In the genomic region with DNA sequence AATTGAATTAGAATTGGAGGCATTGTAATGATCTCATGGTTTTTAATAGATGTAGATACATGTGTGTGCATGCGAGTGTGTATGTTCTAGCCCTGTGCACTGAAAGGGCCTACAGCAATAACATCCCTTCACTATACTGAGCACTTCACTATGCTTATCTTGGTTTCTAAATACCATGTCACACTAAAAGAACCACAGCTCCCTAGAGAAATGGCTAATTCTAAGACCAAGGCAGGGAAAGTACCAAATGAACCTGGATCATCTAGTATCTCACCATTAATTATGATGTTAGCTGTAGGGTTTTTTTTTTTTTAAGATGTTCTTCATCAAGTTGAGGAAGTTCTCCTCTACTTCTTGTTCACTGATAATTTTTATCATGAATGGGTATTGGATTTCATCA, we compare ENCODE assay signal across 1 cellular context.
TF ChIP-seq lines count a peak whose summit lies in the region.

No MANE protein-coding gene starts in this region.

TF ChIP-seq in SK-N-SH, 30 proteins besides CTCF, POLR2A, EP300 and RAD21 (continued from another document):
- no peak for TF ChIP-seq FOXJ3 (CRISPR knock-in tag; IDR thresholded peaks at IDR 0.05)
- no peak for TF ChIP-seq FOXM1 (IDR thresholded peaks at IDR 0.05; ENCODE audit: low read depth)
- TF ChIP-seq GABPA (IDR thresholded peaks at IDR 0.05; ENCODE audit: low read depth) = no peak
- TF ChIP-seq JUND (IDR thresholded peaks at IDR 0.05) = no peak
- no peak for TF ChIP-seq RXRA (IDR thresholded peaks at IDR 0.05; ENCODE audit: borderline replicate concordance, low read depth)
- TF ChIP-seq, protein P1, sequence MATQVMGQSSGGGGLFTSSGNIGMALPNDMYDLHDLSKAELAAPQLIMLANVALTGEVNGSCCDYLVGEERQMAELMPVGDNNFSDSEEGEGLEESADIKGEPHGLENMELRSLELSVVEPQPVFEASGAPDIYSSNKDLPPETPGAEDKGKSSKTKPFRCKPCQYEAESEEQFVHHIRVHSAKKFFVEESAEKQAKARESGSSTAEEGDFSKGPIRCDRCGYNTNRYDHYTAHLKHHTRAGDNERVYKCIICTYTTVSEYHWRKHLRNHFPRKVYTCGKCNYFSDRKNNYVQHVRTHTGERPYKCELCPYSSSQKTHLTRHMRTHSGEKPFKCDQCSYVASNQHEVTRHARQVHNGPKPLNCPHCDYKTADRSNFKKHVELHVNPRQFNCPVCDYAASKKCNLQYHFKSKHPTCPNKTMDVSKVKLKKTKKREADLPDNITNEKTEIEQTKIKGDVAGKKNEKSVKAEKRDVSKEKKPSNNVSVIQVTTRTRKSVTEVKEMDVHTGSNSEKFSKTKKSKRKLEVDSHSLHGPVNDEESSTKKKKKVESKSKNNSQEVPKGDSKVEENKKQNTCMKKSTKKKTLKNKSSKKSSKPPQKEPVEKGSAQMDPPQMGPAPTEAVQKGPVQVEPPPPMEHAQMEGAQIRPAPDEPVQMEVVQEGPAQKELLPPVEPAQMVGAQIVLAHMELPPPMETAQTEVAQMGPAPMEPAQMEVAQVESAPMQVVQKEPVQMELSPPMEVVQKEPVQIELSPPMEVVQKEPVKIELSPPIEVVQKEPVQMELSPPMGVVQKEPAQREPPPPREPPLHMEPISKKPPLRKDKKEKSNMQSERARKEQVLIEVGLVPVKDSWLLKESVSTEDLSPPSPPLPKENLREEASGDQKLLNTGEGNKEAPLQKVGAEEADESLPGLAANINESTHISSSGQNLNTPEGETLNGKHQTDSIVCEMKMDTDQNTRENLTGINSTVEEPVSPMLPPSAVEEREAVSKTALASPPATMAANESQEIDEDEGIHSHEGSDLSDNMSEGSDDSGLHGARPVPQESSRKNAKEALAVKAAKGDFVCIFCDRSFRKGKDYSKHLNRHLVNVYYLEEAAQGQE (IDR thresholded peaks at IDR 0.05; ENCODE audit: low read depth, low read length) = no peak
- TF ChIP-seq MAX (IDR thresholded peaks at IDR 0.05; ENCODE audit: low read depth) = no peak
- TF ChIP-seq, protein P2, sequence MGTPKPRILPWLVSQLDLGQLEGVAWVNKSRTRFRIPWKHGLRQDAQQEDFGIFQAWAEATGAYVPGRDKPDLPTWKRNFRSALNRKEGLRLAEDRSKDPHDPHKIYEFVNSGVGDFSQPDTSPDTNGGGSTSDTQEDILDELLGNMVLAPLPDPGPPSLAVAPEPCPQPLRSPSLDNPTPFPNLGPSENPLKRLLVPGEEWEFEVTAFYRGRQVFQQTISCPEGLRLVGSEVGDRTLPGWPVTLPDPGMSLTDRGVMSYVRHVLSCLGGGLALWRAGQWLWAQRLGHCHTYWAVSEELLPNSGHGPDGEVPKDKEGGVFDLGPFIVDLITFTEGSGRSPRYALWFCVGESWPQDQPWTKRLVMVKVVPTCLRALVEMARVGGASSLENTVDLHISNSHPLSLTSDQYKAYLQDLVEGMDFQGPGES (IDR thresholded peaks at IDR 0.05; ENCODE audit: low read depth, low read length) = no peak
- TF ChIP-seq, protein P3, sequence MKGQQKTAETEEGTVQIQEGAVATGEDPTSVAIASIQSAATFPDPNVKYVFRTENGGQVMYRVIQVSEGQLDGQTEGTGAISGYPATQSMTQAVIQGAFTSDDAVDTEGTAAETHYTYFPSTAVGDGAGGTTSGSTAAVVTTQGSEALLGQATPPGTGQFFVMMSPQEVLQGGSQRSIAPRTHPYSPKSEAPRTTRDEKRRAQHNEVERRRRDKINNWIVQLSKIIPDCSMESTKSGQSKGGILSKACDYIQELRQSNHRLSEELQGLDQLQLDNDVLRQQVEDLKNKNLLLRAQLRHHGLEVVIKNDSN (IDR thresholded peaks at IDR 0.05; ENCODE audit: borderline replicate concordance, low read depth) = no peak
- TF ChIP-seq GATA2 (CRISPR knock-in tag; IDR thresholded peaks at IDR 0.05) = no peak
- no peak for TF ChIP-seq YY1 (IDR thresholded peaks at IDR 0.05; ENCODE audit: low read depth)
- no peak for TF ChIP-seq POLR2AphosphoS5 (IDR thresholded peaks at IDR 0.05; ENCODE audit: low read depth, low read length)
TF ChIP-seq in SK-N-SH: peak in this region for 0.
